In genomic region chr21:15434185-15434905, GRCh38 we compare ENCODE assay signal across 31 cellular contexts.
"Had no signal": no experiment of that assay in that cellular context is flagged by ENCODE, and none has a peak within 500 bp of the region (broad histone marks: within the 10 kb centered on the region; RNA-seq: fewer than 3 reads in every experiment).

No MANE protein-coding gene starts in this region.

- H3K27me3 Mint-ChIP-seq: naive thymus-derived CD8-positive, alpha-beta T cell; natural killer cell treated with Interleukin-12 subunit alpha and Interleukin-12 subunit beta and Interleukin-15 and Interleukin-18, amount 100 ng/mL, for 72 hours; progenitor cell of endocrine pancreas; stimulated activated memory B cell treated with anti-CD40 and anti-IgM and Interleukin-4, amounts not matched to agents 10 μg/mL and 1 μg/mL and 100 μg/mL, for 72 hours; stimulated activated naive CD8-positive, alpha-beta T cell treated with anti-CD3 and anti-CD28 coated beads, Interleukin-15, amount 100 ng/mL, for 72 hours; type B pancreatic cell had no signal

- H3K9ac ChIP-seq: parathyroid adenoma had no signal

- H3K4me2 ChIP-seq: smooth muscle cell had no signal

- H3K4me3 Mint-ChIP-seq: naive B cell; naive thymus-derived CD8-positive, alpha-beta T cell; natural killer cell treated with Interleukin-12 subunit alpha and Interleukin-12 subunit beta and Interleukin-15 and Interleukin-18, amount 100 ng/mL, for 72 hours; nephron progenitor cell; stimulated activated memory B cell treated with anti-CD40 and anti-IgM and Interleukin-4, amounts not matched to agents 10 μg/mL and 1 μg/mL and 100 μg/mL, for 72 hours; stimulated activated naive CD8-positive, alpha-beta T cell treated with anti-CD3 and anti-CD28 coated beads, Interleukin-15, amount 100 ng/mL, for 72 hours; type B pancreatic cell had no signal

- H3K4me1 ChIP-seq: parathyroid adenoma, spleen, tibial artery, transverse colon, upper lobe of right lung, uterus had no signal

- H3K9me3 ChIP-seq: ovary, psoas muscle, suprapubic skin, testis, tibial artery, transverse colon, upper lobe of right lung, uterus had no signal

- H2AFZ ChIP-seq: parathyroid adenoma had no signal

- H3K27ac Mint-ChIP-seq: naive B cell; naive thymus-derived CD8-positive, alpha-beta T cell; natural killer cell treated with Interleukin-12 subunit alpha and Interleukin-12 subunit beta and Interleukin-15 and Interleukin-18, amount 100 ng/mL, for 72 hours; nephron progenitor cell; progenitor cell of endocrine pancreas; stimulated activated memory B cell treated with anti-CD40 and anti-IgM and Interleukin-4, amounts not matched to agents 10 μg/mL and 1 μg/mL and 100 μg/mL, for 72 hours; stimulated activated naive CD8-positive, alpha-beta T cell treated with anti-CD3 and anti-CD28 coated beads, Interleukin-15, amount 100 ng/mL, for 72 hours; type B pancreatic cell had no signal

- H3K9me3 Mint-ChIP-seq: natural killer cell treated with Interleukin-12 subunit alpha and Interleukin-12 subunit beta and Interleukin-15 and Interleukin-18, amount 100 ng/mL, for 72 hours had no signal

- H3K4me3 ChIP-seq: ovary, psoas muscle, skin epidermis, smooth muscle cell, spleen, suprapubic skin, testis, tibial artery, transverse colon, upper lobe of right lung, uterus had no signal

- DNase-seq: naive B cell; naive thymus-derived CD8-positive, alpha-beta T cell; nephron progenitor cell; occipital lobe; ovary; posterior cingulate gyrus; psoas muscle; right cardiac atrium; spleen; stimulated activated CD4-positive, alpha-beta T cell treated with anti-CD3 and anti-CD28 coated beads, Interleukin-12 subunit alpha, Interleukin-12 subunit beta, amount 100 ng/mL, for 4 hours; stimulated activated CD4-positive, alpha-beta T cell treated with anti-CD3 and anti-CD28 coated beads, Interleukin-1b, Interleukin-23, amount 100 ng/mL, for 48 hours; stimulated activated CD4-positive, alpha-beta T cell treated with anti-CD3 and anti-CD28 coated beads, Interleukin-4, amount 100 ng/mL, for 1 hour; stimulated activated CD4-positive, alpha-beta T cell treated with anti-CD3 and anti-CD28 coated beads, Interleukin-4, amount 100 ng/mL, for 4 hours; stimulated activated CD8-positive, alpha-beta memory T cell treated with anti-CD3 and anti-CD28 coated beads, Interleukin-4, amount 100 ng/mL, for 48 hours; stimulated activated naive CD4-positive, alpha-beta T cell; stimulated activated naive CD8-positive, alpha-beta T cell treated with anti-CD3 and anti-CD28 coated beads, Interleukin-15, amount 100 ng/mL, for 72 hours; stimulated activated naive CD8-positive, alpha-beta T cell treated with anti-CD3 and anti-CD28 coated beads, Interleukin-15, Interleukin-2, amounts not matched to agents 100 U/mL and 50 U/mL, for 24 hours; substantia nigra; testis; tibial artery; transverse colon; upper lobe of right lung; uterus had no signal

- H3K4me1 Mint-ChIP-seq: naive B cell; naive thymus-derived CD8-positive, alpha-beta T cell; stimulated activated memory B cell treated with anti-CD40 and anti-IgM and Interleukin-4, amounts not matched to agents 10 μg/mL and 1 μg/mL and 100 μg/mL, for 72 hours had no signal

- H3K27me3 ChIP-seq: ovary, spleen, suprapubic skin, testis, tibial artery, transverse colon, upper lobe of right lung, uterus had no signal

- H3K36me3 ChIP-seq: ovary, spleen, suprapubic skin, tibial artery, transverse colon, upper lobe of right lung, uterus had no signal

- H3K36me3 Mint-ChIP-seq: natural killer cell treated with Interleukin-12 subunit alpha and Interleukin-12 subunit beta and Interleukin-15 and Interleukin-18, amount 100 ng/mL, for 72 hours; stimulated activated memory B cell treated with anti-CD40 and anti-IgM and Interleukin-4, amounts not matched to agents 10 μg/mL and 1 μg/mL and 100 μg/mL, for 72 hours; type B pancreatic cell had no signal

- H3K27ac ChIP-seq: ovary, parathyroid adenoma, psoas muscle, skin epidermis, spleen, suprapubic skin, testis, tibial artery, transverse colon, upper lobe of right lung, uterus had no signal
